In the genomic region with DNA sequence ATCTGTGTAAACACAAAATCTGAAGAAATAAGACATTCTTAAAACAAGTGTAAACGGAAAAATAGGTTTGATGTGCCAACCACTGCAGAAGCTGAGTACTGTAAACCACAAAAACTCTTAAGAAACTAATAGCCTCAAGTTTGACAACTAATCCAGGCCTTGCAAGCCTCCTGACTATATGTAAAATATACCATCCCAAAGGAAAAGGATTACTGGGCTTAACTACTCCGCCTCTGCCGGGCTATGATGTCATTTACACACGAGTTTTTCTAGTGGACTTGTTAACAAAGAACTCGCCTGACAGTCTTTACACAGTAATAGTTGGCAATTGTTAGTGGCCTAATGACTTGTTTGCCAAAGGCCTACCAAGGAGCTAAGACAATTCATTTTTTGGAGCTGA, we compare ENCODE assay signal across 8 cellular contexts.
DNase-seq lines count a peak whose midpoint lies in the region; ATAC-seq and TF ChIP-seq lines count a peak whose summit lies in the region.

No MANE protein-coding gene starts in this region.

- peak overlapping the region; percentile 92 for H3K4me3 ChIP-seq in WERI-Rb-1 (ENCODE audit: low read depth, low read length)
- H3K4me3 ChIP-seq in retinal pigment epithelial cell (ENCODE audit: low read length): peak overlapping the region; percentile 92

- TF ChIP-seq CTCF in WERI-Rb-1 (IDR thresholded peaks at IDR 0.05; ENCODE audit: low read depth, low read length) (no peak), retinal pigment epithelial cell (conservative IDR thresholded peaks at IDR 0.05; ENCODE audit: low read depth, low read length) (no peak)

- H3K36me3 ChIP-seq in WERI-Rb-1: peaks cover 4% of the 10 kb centered on the region; the same call in 1 of the 2 replicates

- H3K27me3 ChIP-seq in WERI-Rb-1 (ENCODE audit: insufficient read depth, low read depth, severe bottlenecking): no peaks in the 10 kb centered on the region

- DNase-seq in AML-193 (lab: John Stamatoyannopoulos, UW) (peak; percentile 55 to 57), HCEC 1CT (peak; percentile 61), WERI-Rb-1 (no peak), globus pallidus (ENCODE audit: low spot score) (peak; percentile 83), retinal pigment epithelial cell (ENCODE audit: low read depth) (peak; percentile 90), NCI-H1694 (lab: John Stamatoyannopoulos, UW) (no peak)

- no peak overlapping the region for H3K27ac ChIP-seq in WERI-Rb-1

- no peak for ATAC-seq in GM21447 (IDR thresholded peaks at IDR 0.05; ENCODE audit: unreplicated experiment)
- ATAC-seq in HG03442 (IDR thresholded peaks at IDR 0.05; ENCODE audit: unreplicated experiment): no peak

- no peaks in the 10 kb centered on the region for H3K9me3 ChIP-seq in WERI-Rb-1 (ENCODE audit: severe bottlenecking)

Comparison
In these comparisons a context has a peak if more than half of its experiments do, and no peak if none do; other contexts are left out.
1. DNase-seq: peak in AML-193 (2 of 2), HCEC 1CT (single experiment), globus pallidus (single experiment) and retinal pigment epithelial cell (single experiment); none in WERI-Rb-1 (single experiment) and NCI-H1694 (single experiment).